20 cellular contexts compared by ENCODE assay signal in the genomic region with DNA sequence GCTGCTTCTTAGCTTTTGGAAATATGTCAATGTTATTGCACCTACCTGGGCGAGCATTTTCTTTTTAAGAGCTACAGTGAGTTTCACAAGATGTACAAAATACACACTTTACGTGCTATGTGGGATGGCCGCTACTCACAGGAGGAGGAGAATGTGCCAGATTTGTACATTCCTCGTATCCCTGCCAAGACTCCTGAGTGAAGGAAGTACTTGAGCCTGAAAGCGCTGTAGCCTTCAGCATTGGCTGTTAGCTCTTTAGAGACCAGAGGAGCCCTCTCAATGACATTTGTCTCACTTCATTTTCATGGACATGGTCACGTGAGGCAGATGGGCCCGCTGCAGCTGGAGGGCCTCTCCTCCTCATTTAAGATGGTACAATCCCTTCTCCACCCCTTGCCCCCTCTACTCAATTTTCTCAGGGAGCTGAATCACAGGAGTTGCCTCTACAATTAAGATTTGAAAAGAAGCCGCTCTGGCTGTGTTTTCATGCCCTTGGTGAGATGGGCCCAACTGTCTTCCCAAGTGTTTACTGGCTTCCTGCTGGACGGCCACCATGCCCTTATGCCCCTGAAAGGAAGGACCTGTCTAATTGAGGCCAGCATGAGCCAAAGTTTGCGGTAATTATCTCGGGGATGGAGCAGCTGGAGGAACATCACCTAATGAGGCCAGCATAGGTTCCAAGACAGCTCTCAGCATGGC.
A peak's percentile ranks its signal among the peaks of the same experiment; 100 is the strongest.
DNase-seq lines count a peak whose midpoint lies in the region; ATAC-seq, FAIRE-seq and TF ChIP-seq lines count a peak whose summit lies in the region.
"Had no signal": no experiment of that assay in that cellular context is flagged by ENCODE, and none has a peak within 500 bp of the region (broad histone marks: within the 10 kb centered on the region; RNA-seq: fewer than 3 reads in every experiment).

No MANE protein-coding gene starts in this region.

- no peak overlapping the region for H3K27ac ChIP-seq in pancreas
- H3K27ac ChIP-seq: BLaER1, foreskin keratinocyte, HL-60, neural progenitor cell, tibial artery had no signal

- FAIRE-seq in pancreas (lab: Jason Lieb, UNC): no peak

- no peaks in the 10 kb centered on the region for H3K36me3 ChIP-seq in pancreas
- H3K36me3 ChIP-seq: BLaER1, neural progenitor cell, tibial artery had no signal

- H3K4me3 Mint-ChIP-seq in activated T-cell treated with anti-CD3 and anti-CD28 coated beads, Interleukin-2, amount 50 U/mL, for 4 hours: no peak overlapping the region
- H3K4me3 Mint-ChIP-seq: activated CD4-positive, alpha-beta T cell treated with anti-CD3 and anti-CD28 coated beads, Interleukin-2, amount 10 ng/mL, durations not matched to agents 24 days and 14 days; activated naive CD8-positive, alpha-beta T cell treated with anti-CD3 and anti-CD28 coated beads, Interleukin-2, amount 10 ng/mL, durations not matched to agents 7 days and 5 days; memory B cell; neural progenitor cell had no signal

- peak; percentile 45 for ATAC-seq in omental fat pad (ENCODE audit: low FRiP score)
- ATAC-seq in HG03439 (IDR thresholded peaks at IDR 0.05; ENCODE audit: unreplicated experiment): no peak
- ATAC-seq in pancreas: no peak
- no peak for ATAC-seq in activated T-cell treated with anti-CD3 and anti-CD28 coated beads, Interleukin-2, amount 50 U/mL, for 4 hours
- ATAC-seq: foreskin keratinocyte had no signal

- no peak overlapping the region for H3K4me3 ChIP-seq in pancreas
- H3K4me3 ChIP-seq: BLaER1, neural progenitor cell, tibial artery had no signal

- H3K9me3 ChIP-seq in pancreas: no peaks in the 10 kb centered on the region
- H3K9me3 ChIP-seq: BLaER1, tibial artery had no signal

- peaks cover 12% of the 10 kb centered on the region for H3K27me3 Mint-ChIP-seq in activated T-cell treated with anti-CD3 and anti-CD28 coated beads, Interleukin-2, amount 50 U/mL, for 4 hours (ENCODE audit: low read depth)
- H3K27me3 Mint-ChIP-seq: activated CD4-positive, alpha-beta T cell treated with anti-CD3 and anti-CD28 coated beads, Interleukin-2, amount 10 ng/mL, durations not matched to agents 24 days and 14 days; activated naive CD8-positive, alpha-beta T cell treated with anti-CD3 and anti-CD28 coated beads, Interleukin-2, amount 10 ng/mL, durations not matched to agents 7 days and 5 days had no signal

- no peaks in the 10 kb centered on the region for H3K9me3 Mint-ChIP-seq in activated T-cell treated with anti-CD3 and anti-CD28 coated beads, Interleukin-2, amount 50 U/mL, for 4 hours
- H3K9me3 Mint-ChIP-seq: activated CD4-positive, alpha-beta T cell treated with anti-CD3 and anti-CD28 coated beads, Interleukin-2, amount 10 ng/mL, durations not matched to agents 24 days and 14 days; activated naive CD8-positive, alpha-beta T cell treated with anti-CD3 and anti-CD28 coated beads, Interleukin-2, amount 10 ng/mL, durations not matched to agents 7 days and 5 days; memory B cell; neural progenitor cell had no signal

- H3K27me3 ChIP-seq in pancreas: no peaks in the 10 kb centered on the region
- H3K27me3 ChIP-seq: BLaER1, foreskin keratinocyte, neural progenitor cell, tibial artery had no signal

- no peaks in the 10 kb centered on the region for H3K4me1 ChIP-seq in pancreas
- H3K4me1 ChIP-seq: BLaER1 had no signal

- TF ChIP-seq CTCF in omental fat pad (IDR thresholded peaks at IDR 0.05) (no peak), pancreas (IDR thresholded peaks at IDR 0.05) (no peak)

- no peaks in the 10 kb centered on the region for H3K4me1 Mint-ChIP-seq in activated T-cell treated with anti-CD3 and anti-CD28 coated beads, Interleukin-2, amount 50 U/mL, for 4 hours (ENCODE audit: low read depth)
- H3K4me1 Mint-ChIP-seq: activated CD4-positive, alpha-beta T cell treated with anti-CD3 and anti-CD28 coated beads, Interleukin-2, amount 10 ng/mL, durations not matched to agents 24 days and 14 days; activated naive CD8-positive, alpha-beta T cell treated with anti-CD3 and anti-CD28 coated beads, Interleukin-2, amount 10 ng/mL, durations not matched to agents 7 days and 5 days; memory B cell had no signal

- peak; percentile 6 for DNase-seq in NCI-H1105 (lab: John Stamatoyannopoulos, UW)
- peak; percentile 67 for DNase-seq in NCI-H2196 (lab: John Stamatoyannopoulos, UW; ENCODE audit: unreplicated experiment)
- DNase-seq in cerebellar cortex (ENCODE audit: low spot score): peak; percentile 69
- DNase-seq in omental fat pad (ENCODE audit: low spot score): no peak
- DNase-seq in activated CD4-positive, alpha-beta T cell treated with anti-CD3 and anti-CD28 coated beads for 4 hours: no peak
- DNase-seq in pancreas: no peak
- no peak for DNase-seq in activated T-cell treated with anti-CD3 and anti-CD28 coated beads, Interleukin-2, amount 50 U/mL, for 4 hours
- DNase-seq: activated CD4-positive, alpha-beta T cell treated with anti-CD3 and anti-CD28 coated beads, Interleukin-2, amount 10 ng/mL, durations not matched to agents 24 days and 14 days; activated naive CD8-positive, alpha-beta T cell treated with anti-CD3 and anti-CD28 coated beads, Interleukin-2, amount 10 ng/mL, durations not matched to agents 7 days and 5 days; DND-41; foreskin keratinocyte; KBM-7; stimulated activated CD4-positive, alpha-beta T cell treated with anti-CD3 and anti-CD28 coated beads, Interleukin-4, amount 100 ng/mL, for 1 hour; T-helper 9 cell; tibial artery had no signal

- intact Hi-C loops in pancreas (cut with DNase I): no loop called here

- H3K36me3 Mint-ChIP-seq in activated T-cell treated with anti-CD3 and anti-CD28 coated beads, Interleukin-2, amount 50 U/mL, for 4 hours (ENCODE audit: insufficient read depth): no peaks in the 10 kb centered on the region
- H3K36me3 Mint-ChIP-seq: activated naive CD8-positive, alpha-beta T cell treated with anti-CD3 and anti-CD28 coated beads, Interleukin-2, amount 10 ng/mL, durations not matched to agents 7 days and 5 days; memory B cell; neural progenitor cell had no signal

- 71 to 73% methylated on average over 11 of the region's 11 CpGs for WGBS in pancreas, 2 donors

Comparison
In these comparisons a context has a peak if more than half of its experiments do, and no peak if none do; other contexts are left out.
1. DNase-seq: peak in NCI-H1105 (single experiment), NCI-H2196 (single experiment) and cerebellar cortex (single experiment); none in omental fat pad (single experiment), activated CD4-positive, alpha-beta T cell treated with anti-CD3 and anti-CD28 coated beads for 4 hours (0 of 2), pancreas (0 of 6) and activated T-cell treated with anti-CD3 and anti-CD28 coated beads, Interleukin-2, amount 50 U/mL, for 4 hours (single experiment).